ENCODE assay signal across 8 cellular contexts in the genomic region with DNA sequence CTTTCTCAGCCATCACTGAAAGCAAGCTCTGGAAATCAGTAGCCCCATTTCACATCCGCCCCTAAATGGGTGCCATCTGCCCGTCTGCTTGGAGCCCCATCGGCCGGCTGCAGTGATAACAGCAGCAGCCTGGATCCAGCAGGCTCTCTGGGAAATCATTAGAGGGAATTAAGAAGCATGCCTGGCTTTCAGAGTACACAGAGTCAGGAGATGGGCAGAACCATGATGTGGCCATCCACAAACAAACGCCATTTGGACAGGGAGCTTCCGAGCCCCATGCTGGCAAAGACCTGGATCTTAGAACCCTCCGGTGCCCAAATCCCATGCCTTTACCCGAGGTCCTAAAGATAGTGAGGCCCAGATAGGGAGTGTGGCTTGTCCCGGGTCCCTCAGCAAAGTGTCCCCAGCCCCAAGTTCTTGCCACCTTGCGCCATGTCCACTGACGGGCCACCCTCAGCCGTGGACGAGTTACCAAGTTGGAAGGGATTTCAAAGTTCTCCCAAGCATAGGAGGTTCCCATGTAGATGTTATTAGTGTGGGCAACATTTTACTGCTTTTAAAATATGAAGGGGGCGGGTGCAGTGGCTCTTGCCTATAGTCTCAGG. TPM values are rescaled to one million over a fixed set of nuclear protein-coding genes. Genes with fewer than 3 reads are reported as not detected.
DNase-seq lines count a peak whose midpoint lies in the region; ATAC-seq and TF ChIP-seq lines count a peak whose summit lies in the region.

No MANE protein-coding gene starts in this region.

- peak overlapping the region; percentile 89 for H3K4me3 Mint-ChIP-seq in activated CD4-positive, alpha-beta T cell treated with anti-CD3 and anti-CD28 coated beads for 36 hours
- peak overlapping the region; percentile 82 for H3K4me3 Mint-ChIP-seq in activated naive CD8-positive, alpha-beta T cell treated with anti-CD3 and anti-CD28 coated beads for 36 hours

- CTCF ChIA-PET in activated CD4-positive, alpha-beta T cell treated with anti-CD3 and anti-CD28 coated beads for 36 hours (lab: Charles Lee) = interaction anchor here (1.0 to 1.4 kb wide), 2 partner anchors 34 to 58 kb away, joined by 3 to 5 read pairs; no protein-coding TSS in a partner anchor

- peak overlapping the region; percentile 91 to 93 for H3K27ac ChIP-seq in testis

- H3K36me3 ChIP-seq in kidney epithelial cell (ENCODE audit: control insufficient read depth, insufficient read depth, low read length) (no peaks in the 10 kb centered on the region), testis (ENCODE audit: low read depth, missing control alignments) (no peaks in the 10 kb centered on the region)

- WGBS in testis, 2 donors = 65% methylated on average over 9 to 14 of the region's 14 CpGs

- TF ChIP-seq POLR2A in testis (IDR thresholded peaks at IDR 0.05) = no peak

- H3K4me3 ChIP-seq in kidney epithelial cell (ENCODE audit: low read depth, low read length) (peak overlapping the region; percentile 85), testis (peak overlapping the region; percentile 76 to 79)

- intact Hi-C loops in activated CD4-positive, alpha-beta T cell treated with anti-CD3 and anti-CD28 coated beads for 36 hours (cut with DNase I, micrococcal nuclease) = loop anchor here (2.0 to 10.0 kb wide), 11 partner anchors 33 to 950 kb away; a partner anchor contains a TSS
- intact Hi-C loops in testis (cut with DNase I; ENCODE audit: low total_unique reads) = no loop called here

- peak overlapping the region; percentile 84 for H3K27ac Mint-ChIP-seq in activated CD4-positive, alpha-beta T cell treated with anti-CD3 and anti-CD28 coated beads for 36 hours
- peak overlapping the region; percentile 89 for H3K27ac Mint-ChIP-seq in activated naive CD8-positive, alpha-beta T cell treated with anti-CD3 and anti-CD28 coated beads for 36 hours

- H3K27me3 Mint-ChIP-seq in activated CD4-positive, alpha-beta T cell treated with anti-CD3 and anti-CD28 coated beads for 36 hours = no peaks in the 10 kb centered on the region
- no peaks in the 10 kb centered on the region for H3K27me3 Mint-ChIP-seq in activated naive CD8-positive, alpha-beta T cell treated with anti-CD3 and anti-CD28 coated beads for 36 hours

- TF ChIP-seq CTCF in kidney epithelial cell (IDR thresholded peaks at IDR 0.05; ENCODE audit: insufficient read depth, low read length, poor library complexity, severe bottlenecking) (no peak), testis (IDR thresholded peaks at IDR 0.05) (no peak)

- no peak for ATAC-seq in activated CD4-positive, alpha-beta T cell treated with anti-CD3 and anti-CD28 coated beads for 36 hours
- ATAC-seq in GM19455 (IDR thresholded peaks at IDR 0.05; ENCODE audit: unreplicated experiment) (no peak), HG03469 (IDR thresholded peaks at IDR 0.05; ENCODE audit: unreplicated experiment) (no peak)

- no peaks in the 10 kb centered on the region for H3K9me3 ChIP-seq in testis

- peaks cover 25% of the 10 kb centered on the region for H3K4me1 Mint-ChIP-seq in activated CD4-positive, alpha-beta T cell treated with anti-CD3 and anti-CD28 coated beads for 36 hours
- H3K4me1 Mint-ChIP-seq in activated naive CD8-positive, alpha-beta T cell treated with anti-CD3 and anti-CD28 coated beads for 36 hours = peaks cover 28% of the 10 kb centered on the region

- no peaks in the 10 kb centered on the region for H3K9me3 Mint-ChIP-seq in activated CD4-positive, alpha-beta T cell treated with anti-CD3 and anti-CD28 coated beads for 36 hours (ENCODE audit: low read depth)
- H3K9me3 Mint-ChIP-seq in activated naive CD8-positive, alpha-beta T cell treated with anti-CD3 and anti-CD28 coated beads for 36 hours = no peaks in the 10 kb centered on the region

- POLR2A ChIA-PET in activated CD4-positive, alpha-beta T cell treated with anti-CD3 and anti-CD28 coated beads for 36 hours (lab: Charles Lee) = interaction anchor here (0.5 kb wide), 1 partner anchor 25 kb away, joined by 3 read pairs; no protein-coding TSS in a partner anchor

- H3K4me1 ChIP-seq in testis = peaks cover 12% of the 10 kb centered on the region

- no peak for DNase-seq in activated CD4-positive, alpha-beta T cell treated with anti-CD3 and anti-CD28 coated beads for 36 hours
- no peak for DNase-seq in activated CD4-positive, alpha-beta T cell treated with anti-CD3 and anti-CD28 coated beads, Interleukin-2, amount 50 U/mL, for 48 hours
- no peak for DNase-seq in activated naive CD8-positive, alpha-beta T cell treated with anti-CD3 and anti-CD28 coated beads for 36 hours
- DNase-seq in kidney epithelial cell (ENCODE audit: low read depth) (no peak), testis (no peak), NCI-H1930 (lab: John Stamatoyannopoulos, UW) (no peak)

- H3K36me3 Mint-ChIP-seq in activated CD4-positive, alpha-beta T cell treated with anti-CD3 and anti-CD28 coated beads for 36 hours (ENCODE audit: low read depth) = peaks cover 18% of the 10 kb centered on the region
- peaks cover 19% of the 10 kb centered on the region for H3K36me3 Mint-ChIP-seq in activated naive CD8-positive, alpha-beta T cell treated with anti-CD3 and anti-CD28 coated beads for 36 hours

- H3K27me3 ChIP-seq in kidney epithelial cell (ENCODE audit: control insufficient read depth, insufficient read depth, low read length) (no peaks in the 10 kb centered on the region), testis (no peaks in the 10 kb centered on the region)

RNA-seq across cellular contexts. Expression of a gene that starts 1.0 kb away (rescaled TPM):
- total RNA-seq in activated CD4-positive, alpha-beta T cell treated with anti-CD3 and anti-CD28 coated beads for 36 hours = 100 to 1,000 TPM in 1 of 2 experiments, 10 to 100 TPM in 1; 99.0 to 116 TPM
- 100 to 1,000 TPM; 127 to 130 TPM for total RNA-seq in activated naive CD8-positive, alpha-beta T cell treated with anti-CD3 and anti-CD28 coated beads for 36 hours
- total RNA-seq in kidney epithelial cell = 55.8 and 61.6 TPM in 2 replicates
- total RNA-seq in testis = 10 to 100 TPM in 1 of 2 donors, 1 to 10 TPM in 1; 9.9 to 13.6 TPM
- polyA plus RNA-seq in testis (ENCODE audit: insufficient read depth, low read depth, low replicate concordance) = 31.5 TPM
